Comparison of ENCODE assay signal across 1 cellular context in the genomic region with DNA sequence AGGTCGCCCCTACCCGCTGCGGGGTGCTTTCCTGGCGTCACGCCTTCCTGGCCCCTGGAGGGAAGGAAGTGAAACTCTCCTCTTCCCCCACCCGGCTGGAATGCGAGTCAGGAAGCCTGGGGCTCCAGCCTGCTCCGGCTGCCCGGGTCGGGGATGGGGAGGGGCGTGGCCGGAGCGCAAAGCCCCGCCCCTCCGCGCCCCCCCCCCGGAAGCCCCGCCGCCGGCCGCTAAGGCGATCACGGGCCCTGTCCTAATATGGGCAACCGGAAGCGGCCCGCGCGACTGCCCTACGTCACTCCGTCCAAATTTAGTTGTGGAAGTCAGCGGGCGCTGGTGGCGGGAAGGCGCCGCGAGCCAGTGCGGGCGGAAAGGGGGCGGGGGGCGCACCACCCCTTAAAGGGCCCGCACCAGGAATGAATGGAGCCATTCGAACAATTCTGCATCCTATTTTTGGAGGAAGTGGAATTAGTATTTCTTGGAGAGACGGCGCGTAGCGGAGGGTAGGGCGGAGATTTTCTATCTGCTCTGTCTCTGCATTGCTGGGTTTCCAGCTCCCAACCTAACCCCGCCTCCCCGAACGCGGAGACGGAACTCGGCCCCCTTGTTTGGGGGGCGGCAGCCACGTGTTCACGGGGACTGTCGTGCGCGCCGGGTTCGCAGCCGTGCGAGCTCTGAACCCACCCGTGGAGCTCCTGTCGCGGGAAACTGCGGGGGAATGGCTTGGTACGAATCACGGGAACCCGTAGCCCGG.
A peak's percentile ranks its signal among the peaks of the same experiment; 100 is the strongest.
TF ChIP-seq lines count a peak whose summit lies in the region.

No MANE protein-coding gene starts in this region.

TF ChIP-seq in K562, 482 proteins besides CTCF, POLR2A, EP300 and RAD21 (continued from another document and continues in another):
- TF ChIP-seq WHSC1 (IDR thresholded peaks at IDR 0.05; ENCODE audit: low read length) (no peak), MTA2 (IDR thresholded peaks at IDR 0.05; ENCODE audit: low read depth) (no peak), ATF7 (IDR thresholded peaks at IDR 0.05) (peak; percentile 91), RAD51 (IDR thresholded peaks at IDR 0.05; ENCODE audit: borderline replicate concordance, low read depth) (no peak; the same call in 1 of the 2 replicates), ZBED1 (IDR thresholded peaks at IDR 0.05) (0 out of 2 replicates have a peak, but pooled peaks have one; percentile 31), RFX5 (IDR thresholded peaks at IDR 0.05; ENCODE audit: low read depth, low read length) (no peak), PTRF (tag; IDR thresholded peaks at IDR 0.05) (no peak), U2AF1 (optimal IDR thresholded peaks at IDR 0.05; ENCODE audit: low read depth, low read length) (no peak), TRIM24 (IDR thresholded peaks at IDR 0.05) (no peak), HLTF (IDR thresholded peaks at IDR 0.05) (no peak), BRF1 (IDR thresholded peaks at IDR 0.05; ENCODE audit: borderline replicate concordance, extremely low read depth, insufficient read length) (no peak), PRPF4 (IDR thresholded peaks at IDR 0.05; ENCODE audit: insufficient read depth, low read depth, low read length, poor library complexity, severe bottlenecking) (peak; percentile 51), SMC3 (conservative IDR thresholded peaks at IDR 0.05; ENCODE audit: insufficient read depth, low read depth, low read length) (no peak), ZNF274 (IDR thresholded peaks at IDR 0.05; ENCODE audit: borderline replicate concordance, low read depth, low read length) (no peak), NBN (IDR thresholded peaks at IDR 0.05; ENCODE audit: low read depth) (no peak), TCFL5 (CRISPR knock-in tag; conservative IDR thresholded peaks at IDR 0.05) (no peak), SP2 (IDR thresholded peaks at IDR 0.05; ENCODE audit: extremely low read depth, low read depth, low read length, poor library complexity, severe bottlenecking) (no peak), BDP1 (IDR thresholded peaks at IDR 0.05; ENCODE audit: insufficient read depth, insufficient read length) (no peak), L3MBTL2 (IDR thresholded peaks at IDR 0.05) (peak; percentile 67), CSDE1 (IDR thresholded peaks at IDR 0.05) (no peak), KDM4B (IDR thresholded peaks at IDR 0.05; ENCODE audit: borderline replicate concordance in 2 of 2, low read depth in 1 of 2) (peak in 1 of 2 experiments; percentile 1; a peak in 1 of 4 replicates), TAF15 (IDR thresholded peaks at IDR 0.05; ENCODE audit: low read depth, low read length) (no peak), ZNF24 (IDR thresholded peaks at IDR 0.05) (0 out of 2 replicates have a peak, but pooled peaks have one; percentile 35), GATAD2B (IDR thresholded peaks at IDR 0.05; ENCODE audit: borderline replicate concordance) (no peak; the same call in 1 of the 2 replicates), DPF2 (IDR thresholded peaks at IDR 0.05) (no peak), EP400 (IDR thresholded peaks at IDR 0.05) (peak; percentile 91), NFIC (IDR thresholded peaks at IDR 0.05) (peak; percentile 34), THRAP3 (IDR thresholded peaks at IDR 0.05; ENCODE audit: borderline replicate concordance) (no peak)
- TF ChIP-seq, protein P1, sequence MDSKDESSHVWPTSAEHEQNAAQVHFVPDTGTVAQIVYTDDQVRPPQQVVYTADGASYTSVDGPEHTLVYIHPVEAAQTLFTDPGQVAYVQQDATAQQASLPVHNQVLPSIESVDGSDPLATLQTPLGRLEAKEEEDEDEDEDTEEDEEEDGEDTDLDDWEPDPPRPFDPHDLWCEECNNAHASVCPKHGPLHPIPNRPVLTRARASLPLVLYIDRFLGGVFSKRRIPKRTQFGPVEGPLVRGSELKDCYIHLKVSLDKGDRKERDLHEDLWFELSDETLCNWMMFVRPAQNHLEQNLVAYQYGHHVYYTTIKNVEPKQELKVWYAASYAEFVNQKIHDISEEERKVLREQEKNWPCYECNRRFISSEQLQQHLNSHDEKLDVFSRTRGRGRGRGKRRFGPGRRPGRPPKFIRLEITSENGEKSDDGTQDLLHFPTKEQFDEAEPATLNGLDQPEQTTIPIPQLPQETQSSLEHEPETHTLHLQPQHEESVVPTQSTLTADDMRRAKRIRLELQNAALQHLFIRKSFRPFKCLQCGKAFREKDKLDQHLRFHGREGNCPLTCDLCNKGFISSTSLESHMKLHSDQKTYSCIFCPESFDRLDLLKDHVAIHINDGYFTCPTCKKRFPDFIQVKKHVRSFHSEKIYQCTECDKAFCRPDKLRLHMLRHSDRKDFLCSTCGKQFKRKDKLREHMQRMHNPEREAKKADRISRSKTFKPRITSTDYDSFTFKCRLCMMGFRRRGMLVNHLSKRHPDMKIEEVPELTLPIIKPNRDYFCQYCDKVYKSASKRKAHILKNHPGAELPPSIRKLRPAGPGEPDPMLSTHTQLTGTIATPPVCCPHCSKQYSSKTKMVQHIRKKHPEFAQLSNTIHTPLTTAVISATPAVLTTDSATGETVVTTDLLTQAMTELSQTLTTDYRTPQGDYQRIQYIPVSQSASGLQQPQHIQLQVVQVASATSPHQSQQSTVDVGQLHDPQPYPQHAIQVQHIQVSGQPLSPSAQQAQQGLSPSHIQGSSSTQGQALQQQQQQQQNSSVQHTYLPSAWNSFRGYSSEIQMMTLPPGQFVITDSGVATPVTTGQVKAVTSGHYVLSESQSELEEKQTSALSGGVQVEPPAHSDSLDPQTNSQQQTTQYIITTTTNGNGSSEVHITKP (IDR thresholded peaks at IDR 0.05; ENCODE audit: partially characterized antibody): peak; percentile 12
- TF ChIP-seq, protein P2, sequence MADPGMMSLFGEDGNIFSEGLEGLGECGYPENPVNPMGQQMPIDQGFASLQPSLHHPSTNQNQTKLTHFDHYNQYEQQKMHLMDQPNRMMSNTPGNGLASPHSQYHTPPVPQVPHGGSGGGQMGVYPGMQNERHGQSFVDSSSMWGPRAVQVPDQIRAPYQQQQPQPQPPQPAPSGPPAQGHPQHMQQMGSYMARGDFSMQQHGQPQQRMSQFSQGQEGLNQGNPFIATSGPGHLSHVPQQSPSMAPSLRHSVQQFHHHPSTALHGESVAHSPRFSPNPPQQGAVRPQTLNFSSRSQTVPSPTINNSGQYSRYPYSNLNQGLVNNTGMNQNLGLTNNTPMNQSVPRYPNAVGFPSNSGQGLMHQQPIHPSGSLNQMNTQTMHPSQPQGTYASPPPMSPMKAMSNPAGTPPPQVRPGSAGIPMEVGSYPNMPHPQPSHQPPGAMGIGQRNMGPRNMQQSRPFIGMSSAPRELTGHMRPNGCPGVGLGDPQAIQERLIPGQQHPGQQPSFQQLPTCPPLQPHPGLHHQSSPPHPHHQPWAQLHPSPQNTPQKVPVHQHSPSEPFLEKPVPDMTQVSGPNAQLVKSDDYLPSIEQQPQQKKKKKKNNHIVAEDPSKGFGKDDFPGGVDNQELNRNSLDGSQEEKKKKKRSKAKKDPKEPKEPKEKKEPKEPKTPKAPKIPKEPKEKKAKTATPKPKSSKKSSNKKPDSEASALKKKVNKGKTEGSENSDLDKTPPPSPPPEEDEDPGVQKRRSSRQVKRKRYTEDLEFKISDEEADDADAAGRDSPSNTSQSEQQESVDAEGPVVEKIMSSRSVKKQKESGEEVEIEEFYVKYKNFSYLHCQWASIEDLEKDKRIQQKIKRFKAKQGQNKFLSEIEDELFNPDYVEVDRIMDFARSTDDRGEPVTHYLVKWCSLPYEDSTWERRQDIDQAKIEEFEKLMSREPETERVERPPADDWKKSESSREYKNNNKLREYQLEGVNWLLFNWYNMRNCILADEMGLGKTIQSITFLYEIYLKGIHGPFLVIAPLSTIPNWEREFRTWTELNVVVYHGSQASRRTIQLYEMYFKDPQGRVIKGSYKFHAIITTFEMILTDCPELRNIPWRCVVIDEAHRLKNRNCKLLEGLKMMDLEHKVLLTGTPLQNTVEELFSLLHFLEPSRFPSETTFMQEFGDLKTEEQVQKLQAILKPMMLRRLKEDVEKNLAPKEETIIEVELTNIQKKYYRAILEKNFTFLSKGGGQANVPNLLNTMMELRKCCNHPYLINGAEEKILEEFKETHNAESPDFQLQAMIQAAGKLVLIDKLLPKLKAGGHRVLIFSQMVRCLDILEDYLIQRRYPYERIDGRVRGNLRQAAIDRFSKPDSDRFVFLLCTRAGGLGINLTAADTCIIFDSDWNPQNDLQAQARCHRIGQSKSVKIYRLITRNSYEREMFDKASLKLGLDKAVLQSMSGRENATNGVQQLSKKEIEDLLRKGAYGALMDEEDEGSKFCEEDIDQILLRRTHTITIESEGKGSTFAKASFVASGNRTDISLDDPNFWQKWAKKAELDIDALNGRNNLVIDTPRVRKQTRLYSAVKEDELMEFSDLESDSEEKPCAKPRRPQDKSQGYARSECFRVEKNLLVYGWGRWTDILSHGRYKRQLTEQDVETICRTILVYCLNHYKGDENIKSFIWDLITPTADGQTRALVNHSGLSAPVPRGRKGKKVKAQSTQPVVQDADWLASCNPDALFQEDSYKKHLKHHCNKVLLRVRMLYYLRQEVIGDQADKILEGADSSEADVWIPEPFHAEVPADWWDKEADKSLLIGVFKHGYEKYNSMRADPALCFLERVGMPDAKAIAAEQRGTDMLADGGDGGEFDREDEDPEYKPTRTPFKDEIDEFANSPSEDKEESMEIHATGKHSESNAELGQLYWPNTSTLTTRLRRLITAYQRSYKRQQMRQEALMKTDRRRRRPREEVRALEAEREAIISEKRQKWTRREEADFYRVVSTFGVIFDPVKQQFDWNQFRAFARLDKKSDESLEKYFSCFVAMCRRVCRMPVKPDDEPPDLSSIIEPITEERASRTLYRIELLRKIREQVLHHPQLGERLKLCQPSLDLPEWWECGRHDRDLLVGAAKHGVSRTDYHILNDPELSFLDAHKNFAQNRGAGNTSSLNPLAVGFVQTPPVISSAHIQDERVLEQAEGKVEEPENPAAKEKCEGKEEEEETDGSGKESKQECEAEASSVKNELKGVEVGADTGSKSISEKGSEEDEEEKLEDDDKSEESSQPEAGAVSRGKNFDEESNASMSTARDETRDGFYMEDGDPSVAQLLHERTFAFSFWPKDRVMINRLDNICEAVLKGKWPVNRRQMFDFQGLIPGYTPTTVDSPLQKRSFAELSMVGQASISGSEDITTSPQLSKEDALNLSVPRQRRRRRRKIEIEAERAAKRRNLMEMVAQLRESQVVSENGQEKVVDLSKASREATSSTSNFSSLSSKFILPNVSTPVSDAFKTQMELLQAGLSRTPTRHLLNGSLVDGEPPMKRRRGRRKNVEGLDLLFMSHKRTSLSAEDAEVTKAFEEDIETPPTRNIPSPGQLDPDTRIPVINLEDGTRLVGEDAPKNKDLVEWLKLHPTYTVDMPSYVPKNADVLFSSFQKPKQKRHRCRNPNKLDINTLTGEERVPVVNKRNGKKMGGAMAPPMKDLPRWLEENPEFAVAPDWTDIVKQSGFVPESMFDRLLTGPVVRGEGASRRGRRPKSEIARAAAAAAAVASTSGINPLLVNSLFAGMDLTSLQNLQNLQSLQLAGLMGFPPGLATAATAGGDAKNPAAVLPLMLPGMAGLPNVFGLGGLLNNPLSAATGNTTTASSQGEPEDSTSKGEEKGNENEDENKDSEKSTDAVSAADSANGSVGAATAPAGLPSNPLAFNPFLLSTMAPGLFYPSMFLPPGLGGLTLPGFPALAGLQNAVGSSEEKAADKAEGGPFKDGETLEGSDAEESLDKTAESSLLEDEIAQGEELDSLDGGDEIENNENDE (IDR thresholded peaks at IDR 0.05; ENCODE audit: low read depth, low read length): no peak
- TF ChIP-seq, protein P3, sequence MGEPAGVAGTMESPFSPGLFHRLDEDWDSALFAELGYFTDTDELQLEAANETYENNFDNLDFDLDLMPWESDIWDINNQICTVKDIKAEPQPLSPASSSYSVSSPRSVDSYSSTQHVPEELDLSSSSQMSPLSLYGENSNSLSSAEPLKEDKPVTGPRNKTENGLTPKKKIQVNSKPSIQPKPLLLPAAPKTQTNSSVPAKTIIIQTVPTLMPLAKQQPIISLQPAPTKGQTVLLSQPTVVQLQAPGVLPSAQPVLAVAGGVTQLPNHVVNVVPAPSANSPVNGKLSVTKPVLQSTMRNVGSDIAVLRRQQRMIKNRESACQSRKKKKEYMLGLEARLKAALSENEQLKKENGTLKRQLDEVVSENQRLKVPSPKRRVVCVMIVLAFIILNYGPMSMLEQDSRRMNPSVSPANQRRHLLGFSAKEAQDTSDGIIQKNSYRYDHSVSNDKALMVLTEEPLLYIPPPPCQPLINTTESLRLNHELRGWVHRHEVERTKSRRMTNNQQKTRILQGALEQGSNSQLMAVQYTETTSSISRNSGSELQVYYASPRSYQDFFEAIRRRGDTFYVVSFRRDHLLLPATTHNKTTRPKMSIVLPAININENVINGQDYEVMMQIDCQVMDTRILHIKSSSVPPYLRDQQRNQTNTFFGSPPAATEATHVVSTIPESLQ (CRISPR knock-in tag; IDR thresholded peaks at IDR 0.05): 0 out of 2 replicates have a peak, but pooled peaks have one; percentile 44
- TF ChIP-seq, protein P4, sequence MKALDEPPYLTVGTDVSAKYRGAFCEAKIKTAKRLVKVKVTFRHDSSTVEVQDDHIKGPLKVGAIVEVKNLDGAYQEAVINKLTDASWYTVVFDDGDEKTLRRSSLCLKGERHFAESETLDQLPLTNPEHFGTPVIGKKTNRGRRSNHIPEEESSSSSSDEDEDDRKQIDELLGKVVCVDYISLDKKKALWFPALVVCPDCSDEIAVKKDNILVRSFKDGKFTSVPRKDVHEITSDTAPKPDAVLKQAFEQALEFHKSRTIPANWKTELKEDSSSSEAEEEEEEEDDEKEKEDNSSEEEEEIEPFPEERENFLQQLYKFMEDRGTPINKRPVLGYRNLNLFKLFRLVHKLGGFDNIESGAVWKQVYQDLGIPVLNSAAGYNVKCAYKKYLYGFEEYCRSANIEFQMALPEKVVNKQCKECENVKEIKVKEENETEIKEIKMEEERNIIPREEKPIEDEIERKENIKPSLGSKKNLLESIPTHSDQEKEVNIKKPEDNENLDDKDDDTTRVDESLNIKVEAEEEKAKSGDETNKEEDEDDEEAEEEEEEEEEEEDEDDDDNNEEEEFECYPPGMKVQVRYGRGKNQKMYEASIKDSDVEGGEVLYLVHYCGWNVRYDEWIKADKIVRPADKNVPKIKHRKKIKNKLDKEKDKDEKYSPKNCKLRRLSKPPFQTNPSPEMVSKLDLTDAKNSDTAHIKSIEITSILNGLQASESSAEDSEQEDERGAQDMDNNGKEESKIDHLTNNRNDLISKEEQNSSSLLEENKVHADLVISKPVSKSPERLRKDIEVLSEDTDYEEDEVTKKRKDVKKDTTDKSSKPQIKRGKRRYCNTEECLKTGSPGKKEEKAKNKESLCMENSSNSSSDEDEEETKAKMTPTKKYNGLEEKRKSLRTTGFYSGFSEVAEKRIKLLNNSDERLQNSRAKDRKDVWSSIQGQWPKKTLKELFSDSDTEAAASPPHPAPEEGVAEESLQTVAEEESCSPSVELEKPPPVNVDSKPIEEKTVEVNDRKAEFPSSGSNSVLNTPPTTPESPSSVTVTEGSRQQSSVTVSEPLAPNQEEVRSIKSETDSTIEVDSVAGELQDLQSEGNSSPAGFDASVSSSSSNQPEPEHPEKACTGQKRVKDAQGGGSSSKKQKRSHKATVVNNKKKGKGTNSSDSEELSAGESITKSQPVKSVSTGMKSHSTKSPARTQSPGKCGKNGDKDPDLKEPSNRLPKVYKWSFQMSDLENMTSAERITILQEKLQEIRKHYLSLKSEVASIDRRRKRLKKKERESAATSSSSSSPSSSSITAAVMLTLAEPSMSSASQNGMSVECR (CRISPR knock-in tag; IDR thresholded peaks at IDR 0.05): peak; percentile 22
- TF ChIP-seq, protein P5, sequence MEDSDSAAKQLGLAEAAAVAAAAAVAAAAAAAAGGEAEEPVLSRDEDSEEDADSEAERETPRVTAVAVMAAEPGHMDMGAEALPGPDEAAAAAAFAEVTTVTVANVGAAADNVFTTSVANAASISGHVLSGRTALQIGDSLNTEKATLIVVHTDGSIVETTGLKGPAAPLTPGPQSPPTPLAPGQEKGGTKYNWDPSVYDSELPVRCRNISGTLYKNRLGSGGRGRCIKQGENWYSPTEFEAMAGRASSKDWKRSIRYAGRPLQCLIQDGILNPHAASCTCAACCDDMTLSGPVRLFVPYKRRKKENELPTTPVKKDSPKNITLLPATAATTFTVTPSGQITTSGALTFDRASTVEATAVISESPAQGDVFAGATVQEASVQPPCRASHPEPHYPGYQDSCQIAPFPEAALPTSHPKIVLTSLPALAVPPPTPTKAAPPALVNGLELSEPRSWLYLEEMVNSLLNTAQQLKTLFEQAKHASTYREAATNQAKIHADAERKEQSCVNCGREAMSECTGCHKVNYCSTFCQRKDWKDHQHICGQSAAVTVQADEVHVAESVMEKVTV (CRISPR knock-in tag; IDR thresholded peaks at IDR 0.05): no peak
